In genomic region chr10:109104806-109105205, GRCh38 we compare ENCODE assay signal across 6 cellular contexts.
"Had no signal": no experiment of that assay in that cellular context is flagged by ENCODE, and none has a peak within 500 bp of the region (broad histone marks: within the 10 kb centered on the region; RNA-seq: fewer than 3 reads in every experiment).

No MANE protein-coding gene starts in this region.

- ATAC-seq: HepG2, K562 had no signal

- H3K4me3 ChIP-seq: K562 had no signal

- H3K27ac ChIP-seq: HL-60 had no signal

- DNase-seq: IMR-90, KBM-7, KG1 had no signal
